10 cellular contexts compared by ENCODE assay signal in the genomic region with DNA sequence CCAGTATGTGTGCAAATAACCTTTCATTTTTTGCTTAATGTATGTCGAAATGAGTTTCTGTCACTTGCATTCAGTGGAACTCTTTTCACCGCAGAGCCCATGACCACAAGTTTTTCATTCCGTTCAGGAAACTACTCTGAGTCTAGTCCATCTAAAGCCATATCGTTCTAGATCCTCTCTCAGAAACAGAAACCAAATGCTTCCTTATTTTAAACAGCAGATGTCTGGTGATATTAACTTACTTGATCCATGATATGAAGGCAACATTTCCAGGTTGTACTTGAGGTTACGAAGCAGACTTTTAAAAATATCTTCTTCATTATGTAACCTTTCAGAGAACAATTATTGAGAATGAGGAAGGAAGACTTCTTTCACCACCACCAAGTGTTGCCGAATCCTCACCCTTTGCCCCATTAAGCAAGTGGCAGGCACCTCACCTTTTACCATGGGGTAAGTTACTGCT.
DNase-seq lines count a peak whose midpoint lies in the region; ATAC-seq and TF ChIP-seq lines count a peak whose summit lies in the region.
"Had no signal": no experiment of that assay in that cellular context is flagged by ENCODE, and none has a peak within 500 bp of the region (broad histone marks: within the 10 kb centered on the region; RNA-seq: fewer than 3 reads in every experiment).

No MANE protein-coding gene starts in this region.

- no peak for TF ChIP-seq CTCF in heart left ventricle (IDR thresholded peaks at IDR 0.05)

- whole genome bisulfite sequencing in heart left ventricle, 4 donors: 77 to 90% (median 81%) methylated on average over 6 of the region's 6 CpGs

- H3K4me1 ChIP-seq in heart left ventricle: peaks cover 0 to 21% (median 0%) of the 10 kb centered on the region in 12 donors

- H3K27me3 ChIP-seq in heart left ventricle: no peaks in the 10 kb centered on the region

- H3K4me3 Mint-ChIP-seq in T-helper 2 cell treated with Interferon-gamma antibody and Interleukin-4, amounts not matched to agents 5 μg/mL and 100 μg/mL, for 36 hours: peak overlapping the region; percentile 53
- peak overlapping the region; percentile 19 to 48 for H3K4me3 Mint-ChIP-seq in stimulated activated naive B cell treated with anti-CD40 and anti-IgM and Interleukin-4, amounts not matched to agents 10 μg/mL and 1 μg/mL and 100 μg/mL, for 72 hours

- no peak overlapping the region for H3K4me3 ChIP-seq in heart left ventricle

- H3K36me3 ChIP-seq in heart left ventricle: no peaks in the 10 kb centered on the region

- H3K4me1 Mint-ChIP-seq in T-helper 2 cell treated with Interferon-gamma antibody and Interleukin-4, amounts not matched to agents 5 μg/mL and 100 μg/mL, for 36 hours (ENCODE audit: low read depth): peaks cover 50% of the 10 kb centered on the region
- H3K4me1 Mint-ChIP-seq in stimulated activated naive B cell treated with anti-CD40 and anti-IgM and Interleukin-4, amounts not matched to agents 10 μg/mL and 1 μg/mL and 100 μg/mL, for 72 hours: peaks cover 17 to 24% of the 10 kb centered on the region in 2 donors

- intact Hi-C loops in heart left ventricle (cut with DNase I) (no loop called here), Right ventricle myocardium inferior (cut with DNase I) (no loop called here)

- peaks cover 0 to 10% (median 0%) of the 10 kb centered on the region in 12 donors for H3K9me3 ChIP-seq in heart left ventricle

- H3K36me3 Mint-ChIP-seq in T-helper 2 cell treated with Interferon-gamma antibody and Interleukin-4, amounts not matched to agents 5 μg/mL and 100 μg/mL, for 36 hours (ENCODE audit: low read depth): peaks cover 21% of the 10 kb centered on the region
- peaks cover 2 to 15% of the 10 kb centered on the region in 2 donors for H3K36me3 Mint-ChIP-seq in stimulated activated naive B cell treated with anti-CD40 and anti-IgM and Interleukin-4, amounts not matched to agents 10 μg/mL and 1 μg/mL and 100 μg/mL, for 72 hours

- peak in 3 of 4 donors; percentile 41 to 64 (median 42) for ATAC-seq in heart left ventricle
- ATAC-seq in Right ventricle myocardium inferior: no peak
- ATAC-seq in HG03060 (IDR thresholded peaks at IDR 0.05; ENCODE audit: low read depth, unreplicated experiment): peak; percentile 88
- ATAC-seq in stimulated activated naive B cell treated with anti-CD40 and anti-IgM and Interleukin-4, amounts not matched to agents 10 μg/mL and 1 μg/mL and 100 μg/mL, for 72 hours (replicated peaks): peak; percentile 96 to 97

- no peak for TF ChIP-seq POLR2A in heart left ventricle (IDR thresholded peaks at IDR 0.05)

- H3K27me3 Mint-ChIP-seq in T-helper 2 cell treated with Interferon-gamma antibody and Interleukin-4, amounts not matched to agents 5 μg/mL and 100 μg/mL, for 36 hours (ENCODE audit: low read depth): no peaks in the 10 kb centered on the region
- peaks cover 45 to 48% of the 10 kb centered on the region in 2 donors for H3K27me3 Mint-ChIP-seq in stimulated activated naive B cell treated with anti-CD40 and anti-IgM and Interleukin-4, amounts not matched to agents 10 μg/mL and 1 μg/mL and 100 μg/mL, for 72 hours

- H3K9me3 Mint-ChIP-seq in T-helper 2 cell treated with Interferon-gamma antibody and Interleukin-4, amounts not matched to agents 5 μg/mL and 100 μg/mL, for 36 hours: peaks cover 25% of the 10 kb centered on the region
- H3K9me3 Mint-ChIP-seq in stimulated activated naive B cell treated with anti-CD40 and anti-IgM and Interleukin-4, amounts not matched to agents 10 μg/mL and 1 μg/mL and 100 μg/mL, for 72 hours: peaks cover 4 to 11% of the 10 kb centered on the region in 2 donors

- H3K27ac Mint-ChIP-seq in T-helper 2 cell treated with Interferon-gamma antibody and Interleukin-4, amounts not matched to agents 5 μg/mL and 100 μg/mL, for 36 hours: peak overlapping the region; percentile 55
- H3K27ac Mint-ChIP-seq in stimulated activated naive B cell treated with anti-CD40 and anti-IgM and Interleukin-4, amounts not matched to agents 10 μg/mL and 1 μg/mL and 100 μg/mL, for 72 hours: no peak overlapping the region

- DNase-seq in heart left ventricle (peak in 1 of 5 donors; percentile 8), Right ventricle myocardium inferior (ENCODE audit: missing footprints) (no peak), NCI-H345 treated with DMSO at 0.1 percent for 48 hours (lab: John Stamatoyannopoulos, UW; ENCODE audit: unreplicated experiment) (no peak), NCI-H2107 (lab: John Stamatoyannopoulos, UW) (no peak), GM03348 (ENCODE audit: low spot score) (no peak)
- DNase-seq in T-helper 2 cell treated with Interferon-gamma antibody and Interleukin-4, amounts not matched to agents 5 μg/mL and 100 μg/mL, for 36 hours (ENCODE audit: low spot score): peak; percentile 61
- peak; percentile 38 for DNase-seq in stimulated activated naive B cell treated with anti-CD40 and anti-IgM and Interleukin-4, amounts not matched to agents 10 μg/mL and 1 μg/mL and 100 μg/mL, for 72 hours
- DNase-seq: HCEC 1CT had no signal

- peak overlapping the region in 2 of 12 donors; percentile 13 to 85 for H3K27ac ChIP-seq in heart left ventricle
- H3K27ac ChIP-seq: C4-2B had no signal

Comparison
In these comparisons a context has a peak if more than half of its experiments do, and no peak if none do; other contexts are left out.
1. DNase-seq: peak in T-helper 2 cell treated with Interferon-gamma antibody and Interleukin-4, amounts not matched to agents 5 μg/mL and 100 μg/mL, for 36 hours (single experiment) and stimulated activated naive B cell treated with anti-CD40 and anti-IgM and Interleukin-4, amounts not matched to agents 10 μg/mL and 1 μg/mL and 100 μg/mL, for 72 hours (single experiment); none in Right ventricle myocardium inferior (single experiment), NCI-H345 treated with DMSO at 0.1 percent for 48 hours (single experiment), NCI-H2107 (single experiment) and GM03348 (single experiment).